ENCODE assay signal across 26 cellular contexts in genomic region chr6:162178266-162178665, GRCh38.
"Had no signal": no experiment of that assay in that cellular context is flagged by ENCODE, and none has a peak within 500 bp of the region (broad histone marks: within the 10 kb centered on the region; RNA-seq: fewer than 3 reads in every experiment).

No MANE protein-coding gene starts in this region.

- H3K4me3 ChIP-seq: K562 had no signal

- H3K36me3 ChIP-seq: brain microvascular endothelial cell had no signal

- H3K27ac ChIP-seq: brain microvascular endothelial cell, VCaP had no signal

- H3K27me3 ChIP-seq: brain microvascular endothelial cell had no signal

- DNase-seq: activated B cell treated with CpG ODN at 0.5 μM for 24 hours; activated CD4-positive, alpha-beta memory T cell treated with anti-CD3 and anti-CD28 coated beads, Interleukin-2, amount 10 ng/mL, durations not matched to agents 7 days and 5 days; activated CD4-positive, alpha-beta T cell treated with anti-CD3 and anti-CD28 coated beads for 4 hours; activated CD4-positive, CD25-positive, alpha-beta regulatory T cell treated with anti-CD3 and anti-CD28 coated beads, Interleukin-2, amount 50 U/mL, for 72 hours; activated CD8-positive, alpha-beta memory T cell treated with anti-CD3 and anti-CD28 coated beads for 24 hours; activated CD8-positive, alpha-beta memory T cell treated with anti-CD3 and anti-CD28 coated beads, Interleukin-2, amount 10 ng/mL, durations not matched to agents 7 days and 5 days; activated CD8-positive, alpha-beta memory T cell treated with anti-CD3 and anti-CD28 coated beads, Interleukin-2, amount 50 U/mL, for 48 hours; activated effector memory CD4-positive, alpha-beta T cell treated with Interleukin-2 at 50 U/mL for 16 hours; activated naive CD4-positive, alpha-beta T cell; activated naive CD4-positive, alpha-beta T cell treated with anti-CD3 and anti-CD28 coated beads, Interleukin-2, amount 50 U/mL, for 16 hours; activated naive CD8-positive, alpha-beta T cell treated with anti-CD3 and anti-CD28 coated beads for 36 hours; activated T-cell treated with anti-CD3 and anti-CD28 coated beads, Interleukin-2, amount 50 U/mL, for 48 hours; amniotic stem cell; aorta; IMR-90; NCI-H1436 treated with DMSO at 0.1 percent for 48 hours; NCI-H1694 treated with DMSO at 0.1 percent for 48 hours; NCI-H2029; NCI-H345; NCI-H524 treated with DMSO at 0.1 percent for 48 hours; SW 1271; T-helper 2 cell; T-helper 9 cell had no signal
